2 cellular contexts compared by ENCODE assay signal in genomic region chrY:16101815-16102214, GRCh38.
A peak's percentile ranks its signal among the peaks of the same experiment; 100 is the strongest.
TF ChIP-seq lines count a peak whose summit lies in the region.

No MANE protein-coding gene starts in this region.

TF ChIP-seq in endothelial cell of umbilical vein, 7 proteins besides CTCF, POLR2A, EP300 and RAD21 (continued from another document):
- TF ChIP-seq JUN (IDR thresholded peaks at IDR 0.05; ENCODE audit: borderline replicate concordance, insufficient read depth, insufficient read length, low read depth) = no peak
- no peak for TF ChIP-seq MAX (IDR thresholded peaks at IDR 0.05; ENCODE audit: insufficient read depth, insufficient read length)
- TF ChIP-seq POLR2AphosphoS5 (IDR thresholded peaks at IDR 0.05; ENCODE audit: insufficient read depth, low read depth, low read length) = no peak
- TF ChIP-seq EZH2 (IDR thresholded peaks at IDR 0.05; ENCODE audit: borderline replicate concordance, low read depth, low read length, severe bottlenecking) = no peak
- TF ChIP-seq FOS (IDR thresholded peaks at IDR 0.05; ENCODE audit: borderline replicate concordance, insufficient read depth, low read length) = no peak

TF ChIP-seq in HepG2, 621 proteins besides CTCF, POLR2A, EP300 and RAD21 (continues in another document):
- TF ChIP-seq ZNF275 (CRISPR knock-in tag; IDR thresholded peaks at IDR 0.05; ENCODE audit: borderline replicate concordance) (no peak), RBM22 (optimal IDR thresholded peaks at IDR 0.05; ENCODE audit: low read length) (no peak), ONECUT2 (CRISPR knock-in tag; IDR thresholded peaks at IDR 0.05) (no peak), SP5 (CRISPR knock-in tag; IDR thresholded peaks at IDR 0.05; ENCODE audit: borderline replicate concordance, low read depth) (no peak), MYC (CRISPR knock-in tag; IDR thresholded peaks at IDR 0.05; ENCODE audit: borderline replicate concordance) (no peak), ZNF468 (CRISPR knock-in tag; IDR thresholded peaks at IDR 0.05) (no peak), FOXP1 (IDR thresholded peaks at IDR 0.05) (no peak), FOXP1 (CRISPR knock-in tag; IDR thresholded peaks at IDR 0.05) (peak; percentile 53; the same call in 1 of the 2 replicates), ZNF891 (CRISPR knock-in tag; IDR thresholded peaks at IDR 0.05) (no peak), MEIS1 (CRISPR knock-in tag; IDR thresholded peaks at IDR 0.05; ENCODE audit: borderline replicate concordance) (no peak), RARA (CRISPR knock-in tag; IDR thresholded peaks at IDR 0.05) (peak; percentile 67), ZFP90 (CRISPR knock-in tag; IDR thresholded peaks at IDR 0.05; ENCODE audit: borderline replicate concordance) (no peak), ZFY (CRISPR knock-in tag; IDR thresholded peaks at IDR 0.05) (no peak), ZBTB38 (CRISPR knock-in tag; IDR thresholded peaks at IDR 0.05) (no peak), ZKSCAN1 (IDR thresholded peaks at IDR 0.05; ENCODE audit: low read length) (0 out of 2 replicates have a peak, but pooled peaks have one; percentile 39), MTF1 (CRISPR knock-in tag; IDR thresholded peaks at IDR 0.05) (no peak), CBX5 (CRISPR knock-in tag; IDR thresholded peaks at IDR 0.05; ENCODE audit: borderline replicate concordance) (no peak), ETV5 (CRISPR knock-in tag; IDR thresholded peaks at IDR 0.05; ENCODE audit: borderline replicate concordance) (peak; percentile 60; the same call in 1 of the 2 replicates), STAG1 (CRISPR knock-in tag; IDR thresholded peaks at IDR 0.05) (peak; percentile 14; the same call in 1 of the 2 replicates), SALL2 (CRISPR knock-in tag; IDR thresholded peaks at IDR 0.05) (no peak), ATF7 (IDR thresholded peaks at IDR 0.05) (no peak), ATF7 (CRISPR knock-in tag; IDR thresholded peaks at IDR 0.05) (no peak), MAX (IDR thresholded peaks at IDR 0.05) (no peak), SOX5 (CRISPR knock-in tag; IDR thresholded peaks at IDR 0.05; ENCODE audit: borderline replicate concordance) (peak; percentile 41; the same call in 1 of the 2 replicates), ZNF205 (CRISPR knock-in tag; IDR thresholded peaks at IDR 0.05) (no peak), ZSCAN9 (CRISPR knock-in tag; IDR thresholded peaks at IDR 0.05; ENCODE audit: borderline replicate concordance) (no peak), ASH2L (IDR thresholded peaks at IDR 0.05; ENCODE audit: insufficient read length, low read depth, low read length) (peak; percentile 68), ZNF7 (CRISPR knock-in tag; IDR thresholded peaks at IDR 0.05) (no peak), TARDBP (CRISPR knock-in tag; IDR thresholded peaks at IDR 0.05) (peak; percentile 26; the same call in 1 of the 2 replicates), ZNF770 (CRISPR knock-in tag; IDR thresholded peaks at IDR 0.05) (no peak), ZNF83 (CRISPR knock-in tag; IDR thresholded peaks at IDR 0.05; ENCODE audit: borderline replicate concordance) (no peak), TFDP1 (CRISPR knock-in tag; IDR thresholded peaks at IDR 0.05; ENCODE audit: borderline replicate concordance) (no peak), DDIT3 (CRISPR knock-in tag; IDR thresholded peaks at IDR 0.05) (no peak), BRCA1 (CRISPR knock-in tag; IDR thresholded peaks at IDR 0.05) (no peak), HNF1A (IDR thresholded peaks at IDR 0.05; ENCODE audit: low read depth) (peak; percentile 57), HNF1A (CRISPR knock-in tag; IDR thresholded peaks at IDR 0.05; ENCODE audit: borderline replicate concordance) (peak; percentile 47; the same call in 1 of the 2 replicates), TFDP2 (CRISPR knock-in tag; IDR thresholded peaks at IDR 0.05) (no peak), RCOR2 (CRISPR knock-in tag; IDR thresholded peaks at IDR 0.05) (no peak), KDM5B (CRISPR knock-in tag; IDR thresholded peaks at IDR 0.05; ENCODE audit: borderline replicate concordance) (no peak), TCF7 (IDR thresholded peaks at IDR 0.05; ENCODE audit: low read depth) (peak; percentile 37; the same call in 1 of the 2 replicates), ZHX2 (IDR thresholded peaks at IDR 0.05; ENCODE audit: low read depth) (no peak), ZHX2 (CRISPR knock-in tag; IDR thresholded peaks at IDR 0.05; ENCODE audit: borderline replicate concordance) (no peak), NCOR1 (IDR thresholded peaks at IDR 0.05; ENCODE audit: borderline replicate concordance, low read length) (peak; percentile 45; the same call in 1 of the 2 replicates), PCBP1 (IDR thresholded peaks at IDR 0.05; ENCODE audit: borderline replicate concordance, low read depth, low read length) (no peak), ATF6 (CRISPR knock-in tag; conservative IDR thresholded peaks at IDR 0.05) (no peak), ZNF12 (CRISPR knock-in tag; IDR thresholded peaks at IDR 0.05) (peak; percentile 72; the same call in 1 of the 2 replicates), NR2C2 (CRISPR knock-in tag; IDR thresholded peaks at IDR 0.05; ENCODE audit: borderline replicate concordance) (peak; percentile 62), GATAD1 (CRISPR knock-in tag; IDR thresholded peaks at IDR 0.05) (no peak)
